Comparison of ENCODE assay signal across 28 cellular contexts in the genomic region with DNA sequence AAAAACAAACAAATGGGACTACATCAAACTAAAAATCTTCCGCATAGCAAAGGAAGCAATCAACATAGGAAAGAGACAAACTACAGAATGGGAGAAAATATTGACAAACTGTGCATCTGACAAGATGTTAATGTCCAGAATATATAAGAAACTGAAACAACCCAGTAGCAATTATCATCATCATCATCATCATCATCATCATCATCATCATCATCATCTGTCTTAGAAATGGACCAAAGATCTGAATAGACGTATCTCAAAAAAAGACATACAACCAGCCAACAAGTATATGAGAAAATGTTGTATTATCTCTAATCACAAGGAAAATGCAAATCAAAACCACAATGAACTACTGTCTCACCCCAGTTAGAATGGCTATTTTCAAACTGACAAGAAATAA.
"Had no signal": no experiment of that assay in that cellular context is flagged by ENCODE, and none has a peak within 500 bp of the region (broad histone marks: within the 10 kb centered on the region; RNA-seq: fewer than 3 reads in every experiment).

No MANE protein-coding gene starts in this region.

- ATAC-seq: effector memory CD8-positive, alpha-beta T cell; esophagus mucosa; foreskin keratinocyte; gastrocnemius medialis; gastroesophageal sphincter; heart left ventricle; heart right ventricle had no signal

- DNase-seq: colonic mucosa; cortex of kidney; dermis blood vessel endothelial cell; dorsolateral prefrontal cortex; effector CD4-positive, alpha-beta T cell; effector CD8-positive, alpha-beta T cell; effector memory CD4-positive, alpha-beta T cell; effector memory CD8-positive, alpha-beta T cell; endodermal cell; erythroblast; esophagus squamous epithelium; foreskin fibroblast; foreskin keratinocyte; foreskin melanocyte; gastrocnemius medialis; glutamatergic neuron; head of caudate nucleus; heart left ventricle; heart right ventricle had no signal

- H3K9me3 ChIP-seq: colonic mucosa, esophagus muscularis mucosa, gastrocnemius medialis, gastroesophageal sphincter had no signal

- FAIRE-seq: colon, endometrium, endothelial cell of umbilical vein, frontal cortex had no signal

- H3K27ac ChIP-seq: colonic mucosa, coronary artery, dorsolateral prefrontal cortex, epithelial cell of prostate, esophagus muscularis mucosa, esophagus squamous epithelium, foreskin keratinocyte, gastrocnemius medialis, gastroesophageal sphincter, heart left ventricle, heart right ventricle had no signal

- H3K4me3 ChIP-seq: colonic mucosa, coronary artery, dorsolateral prefrontal cortex, esophagus muscularis mucosa, esophagus squamous epithelium, gastrocnemius medialis, gastroesophageal sphincter, heart left ventricle, heart right ventricle had no signal

- H3K36me3 ChIP-seq: colonic mucosa, esophagus muscularis mucosa, esophagus squamous epithelium, gastrocnemius medialis, gastroesophageal sphincter, heart left ventricle, heart right ventricle had no signal

- H3K27me3 ChIP-seq: colonic mucosa, dorsolateral prefrontal cortex, esophagus muscularis mucosa, esophagus squamous epithelium, foreskin keratinocyte, gastrocnemius medialis, gastroesophageal sphincter, heart left ventricle, heart right ventricle had no signal

- H3K4me1 ChIP-seq: colonic mucosa, esophagus muscularis mucosa, esophagus squamous epithelium, foreskin keratinocyte, gastrocnemius medialis, gastroesophageal sphincter, heart left ventricle, heart right ventricle had no signal
